In the genomic region with DNA sequence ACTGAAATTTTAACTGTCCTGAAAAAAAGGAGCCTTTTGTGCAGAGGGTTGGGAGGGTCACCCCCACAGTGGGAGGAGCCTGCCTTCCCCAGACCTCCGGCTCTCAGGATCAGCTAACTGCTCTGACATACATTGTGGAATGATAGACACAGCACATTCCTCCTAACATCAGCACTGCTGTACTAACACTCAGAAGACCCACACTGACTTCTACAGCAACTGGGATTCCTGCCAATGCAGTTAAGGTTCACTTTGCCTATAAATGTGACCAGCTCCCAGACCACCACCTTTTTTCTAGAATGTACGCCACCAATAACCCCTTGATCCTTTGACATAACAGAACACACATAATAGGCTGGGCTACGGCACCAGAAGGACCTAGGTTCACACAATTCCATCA, we compare ENCODE assay signal across 1 cellular context.
TF ChIP-seq lines count a peak whose summit lies in the region.

No MANE protein-coding gene starts in this region.

TF ChIP-seq in GM23338, 12 proteins besides CTCF, POLR2A, EP300 and RAD21 (continued from another document):
- TF ChIP-seq, protein P1, sequence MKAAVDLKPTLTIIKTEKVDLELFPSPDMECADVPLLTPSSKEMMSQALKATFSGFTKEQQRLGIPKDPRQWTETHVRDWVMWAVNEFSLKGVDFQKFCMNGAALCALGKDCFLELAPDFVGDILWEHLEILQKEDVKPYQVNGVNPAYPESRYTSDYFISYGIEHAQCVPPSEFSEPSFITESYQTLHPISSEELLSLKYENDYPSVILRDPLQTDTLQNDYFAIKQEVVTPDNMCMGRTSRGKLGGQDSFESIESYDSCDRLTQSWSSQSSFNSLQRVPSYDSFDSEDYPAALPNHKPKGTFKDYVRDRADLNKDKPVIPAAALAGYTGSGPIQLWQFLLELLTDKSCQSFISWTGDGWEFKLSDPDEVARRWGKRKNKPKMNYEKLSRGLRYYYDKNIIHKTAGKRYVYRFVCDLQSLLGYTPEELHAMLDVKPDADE (IDR thresholded peaks at IDR 0.05): no peak
